ENCODE assay signal across 9 cellular contexts in the genomic region with DNA sequence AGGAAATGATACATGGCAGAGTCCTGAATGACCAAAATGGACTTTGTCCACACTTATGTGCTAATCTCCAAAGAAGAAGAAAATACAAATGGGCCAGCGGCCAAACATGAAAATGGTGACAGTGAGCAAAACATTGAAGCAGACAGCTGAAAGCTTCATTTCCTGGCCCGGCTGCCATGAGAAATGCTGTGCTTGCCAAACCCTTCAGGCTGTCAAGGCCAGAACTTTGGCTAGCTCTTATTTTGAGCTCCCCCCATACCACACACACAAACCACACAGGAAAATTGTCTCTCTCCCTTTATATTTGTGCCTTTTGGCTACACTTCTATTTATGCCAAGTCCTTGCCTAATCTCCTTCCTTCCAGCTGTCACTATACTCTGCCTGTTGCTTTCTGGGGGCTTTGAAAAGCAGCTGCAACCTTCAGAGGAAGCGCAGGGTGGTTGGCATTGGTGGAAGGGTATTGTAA.
A peak's percentile ranks its signal among the peaks of the same experiment; 100 is the strongest.
DNase-seq lines count a peak whose midpoint lies in the region; ATAC-seq and TF ChIP-seq lines count a peak whose summit lies in the region.
"Had no signal": no experiment of that assay in that cellular context is flagged by ENCODE, and none has a peak within 500 bp of the region (broad histone marks: within the 10 kb centered on the region; RNA-seq: fewer than 3 reads in every experiment).

No MANE protein-coding gene starts in this region.

- H3K36me3 ChIP-seq in suprapubic skin, result no peaks in the 10 kb centered on the region

- ATAC-seq in left colon, result peak; percentile 53
- no peak for ATAC-seq in activated naive CD8-positive, alpha-beta T cell treated with anti-CD3 and anti-CD28 coated beads, Interleukin-2, amount 50 U/mL, for 24 hours
- no peak for ATAC-seq in stimulated activated naive B cell treated with anti-CD40 and anti-IgM and Interleukin-4, amounts not matched to agents 10 μg/mL and 1 μg/mL and 100 μg/mL, for 72 hours (replicated peaks)

- TF ChIP-seq EP300 in suprapubic skin (IDR thresholded peaks at IDR 0.05), result no peak

- H3K27ac ChIP-seq in suprapubic skin, result peak overlapping the region; percentile 83

- no peak for TF ChIP-seq POLR2A in suprapubic skin (IDR thresholded peaks at IDR 0.05)

- H3K4me3 ChIP-seq in astrocyte of the spinal cord (ENCODE audit: low read depth, low read length) (no peak overlapping the region), suprapubic skin (no peak overlapping the region)

- intact Hi-C loops in left colon (cut with DNase I, micrococcal nuclease), result loop anchor here in 1 of 2 donors (10.0 kb wide), 1 partner anchor 51 kb away; no protein-coding TSS in a partner anchor

- 42% methylated on average over 3 of the region's 3 CpGs for WGBS in suprapubic skin

- peaks cover 26% of the 10 kb centered on the region for H3K4me1 Mint-ChIP-seq in activated naive CD8-positive, alpha-beta T cell treated with anti-CD3 and anti-CD28 coated beads, Interleukin-2, amount 50 U/mL, for 24 hours
- peaks cover 3 to 22% of the 10 kb centered on the region in 2 donors for H3K4me1 Mint-ChIP-seq in stimulated activated naive B cell treated with anti-CD40 and anti-IgM and Interleukin-4, amounts not matched to agents 10 μg/mL and 1 μg/mL and 100 μg/mL, for 72 hours

- peaks cover 2% of the 10 kb centered on the region for H3K36me3 Mint-ChIP-seq in activated naive CD8-positive, alpha-beta T cell treated with anti-CD3 and anti-CD28 coated beads, Interleukin-2, amount 50 U/mL, for 24 hours (ENCODE audit: low read depth)
- H3K36me3 Mint-ChIP-seq in stimulated activated naive B cell treated with anti-CD40 and anti-IgM and Interleukin-4, amounts not matched to agents 10 μg/mL and 1 μg/mL and 100 μg/mL, for 72 hours, result peaks cover 4 to 8% of the 10 kb centered on the region in 2 donors

- no peaks in the 10 kb centered on the region for H3K27me3 Mint-ChIP-seq in activated naive CD8-positive, alpha-beta T cell treated with anti-CD3 and anti-CD28 coated beads, Interleukin-2, amount 50 U/mL, for 24 hours
- no peaks in the 10 kb centered on the region for H3K27me3 Mint-ChIP-seq in stimulated activated naive B cell treated with anti-CD40 and anti-IgM and Interleukin-4, amounts not matched to agents 10 μg/mL and 1 μg/mL and 100 μg/mL, for 72 hours

- no peak overlapping the region for H3K27ac Mint-ChIP-seq in activated naive CD8-positive, alpha-beta T cell treated with anti-CD3 and anti-CD28 coated beads, Interleukin-2, amount 50 U/mL, for 24 hours
- no peak overlapping the region for H3K27ac Mint-ChIP-seq in stimulated activated naive B cell treated with anti-CD40 and anti-IgM and Interleukin-4, amounts not matched to agents 10 μg/mL and 1 μg/mL and 100 μg/mL, for 72 hours

- H3K27me3 ChIP-seq in suprapubic skin, result no peaks in the 10 kb centered on the region

- DNase-seq in KG1 (lab: John Stamatoyannopoulos, UW) (peak; percentile 60), astrocyte of the spinal cord (ENCODE audit: low read depth, low spot score) (peak; percentile 78), left colon (peak; percentile 59 to 66), suprapubic skin (ENCODE audit: low spot score in 2 of 2) (peak; percentile 90 to 92)
- DNase-seq in activated naive CD8-positive, alpha-beta T cell treated with anti-CD3 and anti-CD28 coated beads, Interleukin-2, amount 50 U/mL, for 24 hours, result no peak
- DNase-seq in activated CD4-positive, alpha-beta T cell treated with anti-CD3 and anti-CD28 coated beads, Interleukin-2, amount 50 U/mL, for 1 hour, result no peak
- no peak for DNase-seq in effector CD8-positive, alpha-beta T cell (lab: John Stamatoyannopoulos, UW)
- DNase-seq in stimulated activated naive B cell treated with anti-CD40 and anti-IgM and Interleukin-4, amounts not matched to agents 10 μg/mL and 1 μg/mL and 100 μg/mL, for 72 hours, result no peak
- DNase-seq: cerebellar nuclear complex had no signal

- peaks cover 89% of the 10 kb centered on the region for H3K4me1 ChIP-seq in suprapubic skin

- H3K9me3 Mint-ChIP-seq in activated naive CD8-positive, alpha-beta T cell treated with anti-CD3 and anti-CD28 coated beads, Interleukin-2, amount 50 U/mL, for 24 hours, result peaks cover 6% of the 10 kb centered on the region
- peaks cover 0 to 2% of the 10 kb centered on the region in 2 donors for H3K9me3 Mint-ChIP-seq in stimulated activated naive B cell treated with anti-CD40 and anti-IgM and Interleukin-4, amounts not matched to agents 10 μg/mL and 1 μg/mL and 100 μg/mL, for 72 hours

- H3K4me3 Mint-ChIP-seq in activated naive CD8-positive, alpha-beta T cell treated with anti-CD3 and anti-CD28 coated beads, Interleukin-2, amount 50 U/mL, for 24 hours, result no peak overlapping the region
- no peak overlapping the region for H3K4me3 Mint-ChIP-seq in stimulated activated naive B cell treated with anti-CD40 and anti-IgM and Interleukin-4, amounts not matched to agents 10 μg/mL and 1 μg/mL and 100 μg/mL, for 72 hours

- TF ChIP-seq CTCF in astrocyte of the spinal cord (IDR thresholded peaks at IDR 0.05; ENCODE audit: low read depth, low read length) (no peak), suprapubic skin (IDR thresholded peaks at IDR 0.05) (no peak)

- no peaks in the 10 kb centered on the region for H3K9me3 ChIP-seq in suprapubic skin

- in situ Hi-C loops in astrocyte of the spinal cord (cut with HindIII; ENCODE audit: low sequenced_read_pairs), result no loop called here

Comparison
In these comparisons a context has a peak if more than half of its experiments do, and no peak if none do; other contexts are left out.
1. DNase-seq: peak in KG1 (single experiment), astrocyte of the spinal cord (single experiment), left colon (2 of 2) and suprapubic skin (2 of 2); none in activated naive CD8-positive, alpha-beta T cell treated with anti-CD3 and anti-CD28 coated beads, Interleukin-2, amount 50 U/mL, for 24 hours (single experiment), activated CD4-positive, alpha-beta T cell treated with anti-CD3 and anti-CD28 coated beads, Interleukin-2, amount 50 U/mL, for 1 hour (single experiment), effector CD8-positive, alpha-beta T cell (single experiment) and stimulated activated naive B cell treated with anti-CD40 and anti-IgM and Interleukin-4, amounts not matched to agents 10 μg/mL and 1 μg/mL and 100 μg/mL, for 72 hours (single experiment).